In the genomic region with DNA sequence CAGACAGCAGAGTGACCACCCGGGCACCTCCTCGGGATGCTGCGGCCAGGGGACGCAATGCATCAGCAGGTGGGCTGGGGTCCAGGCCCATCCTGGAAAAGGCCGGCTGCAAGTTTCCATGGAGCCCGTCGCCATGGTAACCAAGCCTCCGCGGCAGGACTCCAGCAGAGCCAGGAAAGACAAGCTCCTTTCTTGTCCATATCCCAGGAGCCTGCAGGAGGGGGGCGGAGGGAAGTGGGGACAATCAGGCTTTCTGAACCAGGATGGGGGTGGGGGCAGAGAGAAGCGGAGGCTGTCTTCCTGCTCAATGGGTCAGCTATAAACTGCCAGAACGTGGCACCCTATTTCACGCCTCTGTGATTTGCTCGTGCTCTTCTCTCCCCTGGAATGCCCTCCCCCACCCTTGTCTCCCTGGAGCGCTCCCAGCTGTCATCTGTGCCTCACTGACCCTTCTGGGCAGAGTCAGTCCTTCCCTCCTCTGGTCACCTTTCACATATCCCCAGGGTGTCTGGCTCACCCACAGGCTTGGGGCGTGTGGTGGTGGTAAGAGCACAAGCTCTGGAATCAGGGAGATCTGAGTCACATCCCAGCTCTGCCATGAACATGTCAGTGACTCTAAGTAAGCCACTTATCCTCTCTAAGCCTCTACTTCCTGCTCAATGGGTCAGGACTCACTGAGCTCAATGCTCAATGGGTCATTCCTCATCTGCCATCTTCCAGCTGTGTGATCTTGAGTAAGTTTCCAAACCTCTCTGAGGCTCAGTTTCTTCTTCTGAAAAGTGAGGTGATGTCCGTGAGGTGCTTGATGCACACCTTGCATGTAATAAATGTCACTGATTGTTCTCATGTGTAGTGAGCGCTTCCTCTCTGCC, we compare ENCODE assay signal across 8 cellular contexts. TPM values are rescaled to one million over a fixed set of nuclear protein-coding genes. Genes with fewer than 3 reads are reported as not detected.
DNase-seq lines count a peak whose midpoint lies in the region; ATAC-seq and TF ChIP-seq lines count a peak whose summit lies in the region.

No MANE protein-coding gene starts in this region.

- TF ChIP-seq CTCF in BJ (IDR thresholded peaks at IDR 0.05; ENCODE audit: insufficient read depth, low read depth, low read length): no peak
- TF ChIP-seq CTCF in coronary artery (IDR thresholded peaks at IDR 0.05): no peak
- TF ChIP-seq CTCF in ascending aorta (IDR thresholded peaks at IDR 0.05): no peak

- H3K27me3 ChIP-seq in BJ (ENCODE audit: control insufficient read depth, insufficient read depth, low read length) (no peaks in the 10 kb centered on the region), ascending aorta (no peaks in the 10 kb centered on the region)

- ATAC-seq in GM19397 (IDR thresholded peaks at IDR 0.05; ENCODE audit: unreplicated experiment): no peak
- ATAC-seq in activated CD4-positive, CD25-positive, alpha-beta regulatory T cell treated with anti-CD3 and anti-CD28 coated beads, Interleukin-2, amount 50 U/mL, for 24 hours: no peak

- H3K27ac ChIP-seq in coronary artery (no peak overlapping the region), ascending aorta (no peak overlapping the region)

- CTCF ChIA-PET in BJ (lab: Yijun Ruan, JAX): interaction anchor here (0.8 to 5.4 kb wide), 4 partner anchors 14 to 95 kb away, joined by 3 to 41 read pairs (median 15); no protein-coding TSS in a partner anchor

- no peaks in the 10 kb centered on the region for H3K4me1 ChIP-seq in ascending aorta

- no peaks in the 10 kb centered on the region for H3K36me3 ChIP-seq in BJ (ENCODE audit: control insufficient read depth, insufficient read depth, low read length)
- H3K36me3 ChIP-seq in ascending aorta: no peaks in the 10 kb centered on the region

- H3K9me3 ChIP-seq in ascending aorta: no peaks in the 10 kb centered on the region

- peak; percentile 77 for DNase-seq in BJ (ENCODE audit: low read depth)
- DNase-seq in NCI-H1417 (lab: John Stamatoyannopoulos, UW): peak; percentile 49 to 92 (median 78)
- no peak for DNase-seq in coronary artery (ENCODE audit: low spot score)
- DNase-seq in medulla oblongata (ENCODE audit: extremely low spot score): peak; percentile 96
- DNase-seq in SKM-1 treated with dmso at 0.1 percent for 144 hours (lab: John Stamatoyannopoulos, UW; ENCODE audit: unreplicated experiment): no peak
- no peak for DNase-seq in ascending aorta (ENCODE audit: low spot score in 2 of 2)

- POLR2A ChIA-PET in BJ (lab: Charles Lee): interaction anchor here (0.6 kb wide), 1 partner anchor 422 kb away, joined by 7 read pairs; no protein-coding TSS in a partner anchor

- intact Hi-C loops in ascending aorta (cut with DNase I): no loop called here

- H3K4me3 ChIP-seq in BJ (ENCODE audit: low read depth, low read length): no peak overlapping the region
- H3K4me3 ChIP-seq in coronary artery: peak overlapping the region; percentile 3
- no peak overlapping the region for H3K4me3 ChIP-seq in ascending aorta

RNA-seq across cellular contexts. Expression of gene LAPTM5, which starts 58.9 kb away (rescaled TPM):
- polyA plus RNA-seq in BJ (2011; rRNA removed): 1.6 and 2.1 TPM in 2 replicates
- 2.7 and 2.8 TPM in 2 replicates for polyA minus RNA-seq in BJ (2011; rRNA and poly(A)+ RNA removed)
- total RNA-seq in ascending aorta: 56.1 TPM

Comparison
In these comparisons a context has a peak if more than half of its experiments do, and no peak if none do; other contexts are left out.
1. DNase-seq: peak in BJ (single experiment), NCI-H1417 (3 of 3) and medulla oblongata (single experiment); none in coronary artery (single experiment), SKM-1 treated with dmso at 0.1 percent for 144 hours (single experiment) and ascending aorta (0 of 2).